Comparison of ENCODE assay signal across 22 cellular contexts in genomic region chr10:118977022-118977599, GRCh38.
"Had no signal": no experiment of that assay in that cellular context is flagged by ENCODE, and none has a peak within 500 bp of the region (broad histone marks: within the 10 kb centered on the region; RNA-seq: fewer than 3 reads in every experiment).

No MANE protein-coding gene starts in this region.

- H3K4me1 Mint-ChIP-seq: activated T-helper 17 cell treated with anti-CD3 and anti-CD28 coated beads, Interleukin-2, amount 50 U/mL, for 72 hours had no signal

- H3K27ac ChIP-seq: Peyer's patch had no signal

- H3K36me3 ChIP-seq: Peyer's patch had no signal

- H3K36me3 Mint-ChIP-seq: brain had no signal

- H3K27me3 Mint-ChIP-seq: brain had no signal

- H3K4me1 ChIP-seq: Peyer's patch had no signal

- H3K27me3 ChIP-seq: Peyer's patch had no signal

- DNase-seq: activated CD4-positive, alpha-beta T cell treated with anti-CD3 and anti-CD28 coated beads for 4 hours; activated CD4-positive, alpha-beta T cell treated with anti-CD3 and anti-CD28 coated beads, Interleukin-2, amount 50 U/mL, for 4 hours; activated CD8-positive, alpha-beta T cell treated with anti-CD3 and anti-CD28 coated beads, Interleukin-2, amount 10 ng/mL, durations not matched to agents 7 days and 5 days; activated gamma-delta T cell; activated naive CD4-positive, alpha-beta T cell treated with anti-CD3 and anti-CD28 coated beads for 36 hours; activated T-cell treated with anti-CD3 and anti-CD28 coated beads, Interleukin-2, amount 50 U/mL, for 48 hours; amygdala; NCI-H1092; NCI-H1417; NCI-H1930; NCI-H2171; NCI-H345; NCI-H510A; NCI-H526 treated with DMSO at 0.1 percent for 48 hours; NCI-H82; Peyer's patch; SHP77 treated with DMSO at 0.1 percent for 48 hours had no signal

- H3K4me3 ChIP-seq: Peyer's patch had no signal

- H3K27ac Mint-ChIP-seq: activated CD8-positive, alpha-beta T cell treated with anti-CD3 and anti-CD28 coated beads, Interleukin-2, amount 10 ng/mL, durations not matched to agents 7 days and 5 days; activated naive CD4-positive, alpha-beta T cell treated with anti-CD3 and anti-CD28 coated beads for 36 hours; activated naive CD8-positive, alpha-beta T cell; activated T-helper 17 cell treated with anti-CD3 and anti-CD28 coated beads, Interleukin-2, amount 50 U/mL, for 72 hours; brain; T-helper 1 cell treated with Interleukin-12 subunit alpha and Interleukin-12 subunit beta and Interleukin-4 antibody, amounts not matched to agents 30 μg/mL and 1 μg/mL, for 36 hours had no signal

- ATAC-seq: activated CD4-positive, CD25-positive, alpha-beta regulatory T cell treated with anti-CD3 and anti-CD28 coated beads, Interleukin-2, amount 50 U/mL, for 24 hours; activated CD8-positive, alpha-beta T cell treated with anti-CD3 and anti-CD28 coated beads, Interleukin-2, amount 10 ng/mL, durations not matched to agents 7 days and 5 days; activated T-helper 17 cell treated with anti-CD3 and anti-CD28 coated beads, Interleukin-2, amount 50 U/mL, for 72 hours had no signal

- H3K4me3 Mint-ChIP-seq: activated CD8-positive, alpha-beta T cell treated with anti-CD3 and anti-CD28 coated beads, Interleukin-2, amount 10 ng/mL, durations not matched to agents 7 days and 5 days; activated naive CD4-positive, alpha-beta T cell treated with anti-CD3 and anti-CD28 coated beads for 36 hours; activated naive CD8-positive, alpha-beta T cell; activated T-helper 17 cell treated with anti-CD3 and anti-CD28 coated beads, Interleukin-2, amount 50 U/mL, for 72 hours; brain; T-helper 1 cell treated with Interleukin-12 subunit alpha and Interleukin-12 subunit beta and Interleukin-4 antibody, amounts not matched to agents 30 μg/mL and 1 μg/mL, for 36 hours had no signal
